Comparison of ENCODE assay signal across 19 cellular contexts in the genomic region with DNA sequence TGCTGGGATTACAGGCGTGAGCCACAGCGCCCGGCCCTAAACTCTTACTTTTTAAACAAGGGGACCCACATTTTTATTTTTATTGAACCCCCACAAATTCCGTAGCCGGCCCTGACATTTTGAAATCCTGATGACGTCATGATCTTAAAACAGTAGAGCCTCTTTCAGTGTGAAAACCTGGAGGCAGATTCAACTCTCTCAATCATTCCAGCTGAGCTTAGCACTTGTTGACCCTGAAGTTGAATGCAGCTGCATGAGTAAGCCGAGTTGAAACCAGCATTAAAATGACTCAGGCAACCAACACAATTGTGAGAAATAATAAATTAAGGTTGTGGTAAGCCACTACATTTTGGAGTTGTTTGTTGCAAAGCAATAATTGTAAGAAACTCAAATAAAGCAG.
DNase-seq lines count a peak whose midpoint lies in the region; ATAC-seq, FAIRE-seq and TF ChIP-seq lines count a peak whose summit lies in the region.
"Had no signal": no experiment of that assay in that cellular context is flagged by ENCODE, and none has a peak within 500 bp of the region (broad histone marks: within the 10 kb centered on the region; RNA-seq: fewer than 3 reads in every experiment).

No MANE protein-coding gene starts in this region.

- intact Hi-C loops in right cardiac atrium (cut with DNase I): no loop called here

- H3K79me1 ChIP-seq in H1 (ENCODE audit: low read depth, low read length): no peaks in the 10 kb centered on the region

- no peak overlapping the region for H2BK12ac ChIP-seq in H1 (ENCODE audit: low read depth, low read length)

- CTCF ChIA-PET in H1 (lab: Charles Lee; ENCODE audit: partially characterized antibody): interaction anchor here (0.6 kb wide), 1 partner anchor 8 kb away, joined by 4 read pairs; no protein-coding TSS in a partner anchor

- no peak overlapping the region for H3K14ac ChIP-seq in H1 (ENCODE audit: insufficient read length)

- no peaks in the 10 kb centered on the region for H3K4me1 ChIP-seq in H1 (replicated peaks in 1 of 4; ENCODE audit: control insufficient read depth in 3 of 4, insufficient read depth in 4 of 4, low read length in 3 of 4)
- no peaks in the 10 kb centered on the region for H3K4me1 ChIP-seq in effector memory CD4-positive, alpha-beta T cell (ENCODE audit: control insufficient read depth, insufficient read depth, low read length, poor library complexity, severe bottlenecking)
- H3K4me1 ChIP-seq in right cardiac atrium (ENCODE audit: control insufficient read depth, insufficient read depth, low read length): no peaks in the 10 kb centered on the region
- H3K4me1 ChIP-seq: prostate gland had no signal

- H4K8ac ChIP-seq in H1 (ENCODE audit: extremely low read depth, insufficient read depth, low read length): no peak overlapping the region

- no peak overlapping the region for H2AK5ac ChIP-seq in H1 (ENCODE audit: low read depth, low read length)

- no peak for TF ChIP-seq EP300 in H1 (IDR thresholded peaks at IDR 0.05; ENCODE audit: borderline replicate concordance in 1 of 2, low read depth in 2 of 2, low read length in 2 of 2)

- POLR2A ChIA-PET in H1 (lab: Charles Lee; ENCODE audit: partially characterized antibody): no interaction called here

- DNase-seq in EH (ENCODE audit: low read depth) (peak; percentile 43), NCI-H226 (peak; percentile 77), H1 (ENCODE audit: low read depth in 1 of 2, low spot score in 2 of 2) (no peak), myocyte (ENCODE audit: low read depth) (peak; percentile 81), SW480 (ENCODE audit: low spot score) (no peak), right cardiac atrium (no peak)
- no peak for DNase-seq in effector memory CD4-positive, alpha-beta T cell
- DNase-seq: activated CD8-positive, alpha-beta T cell treated with anti-CD3 and anti-CD28 coated beads for 36 hours; activated effector memory CD4-positive, alpha-beta T cell treated with anti-CD3 and anti-CD28 coated beads, Interleukin-2, amount 50 U/mL, for 16 hours; central memory CD4-positive, alpha-beta T cell; NCI-H1092 treated with DMSO at 0.1 percent for 48 hours; stimulated activated CD4-positive, alpha-beta T cell treated with anti-CD3 and anti-CD28 coated beads, Interleukin-4, amount 100 ng/mL, for 4 hours; stimulated activated naive CD4-positive, alpha-beta T cell had no signal

- H3K23ac ChIP-seq in H1 (ENCODE audit: insufficient read length): no peak overlapping the region

- H3K4me3 ChIP-seq in H1 (ENCODE audit: extremely low read depth in 1 of 4, insufficient read depth in 2 of 4, low read depth in 3 of 4, low read length in 4 of 4) (no peak overlapping the region), right cardiac atrium (ENCODE audit: low read length) (no peak overlapping the region)
- H3K4me3 ChIP-seq in effector memory CD4-positive, alpha-beta T cell (ENCODE audit: insufficient read depth, low read depth, low read length, poor library complexity, severe bottlenecking): no peak overlapping the region
- H3K4me3 ChIP-seq: BLaER1 treated with 17β-estradiol and CSF1 and Interleukin-3, amounts not matched to agents 10 nM and 100 nM; prostate gland had no signal

- no peak overlapping the region for H4K5ac ChIP-seq in H1 (ENCODE audit: insufficient read length, low read depth, low read length)

- FAIRE-seq in H1 (lab: Jason Lieb, UNC): no peak
- FAIRE-seq: GM18507 had no signal

- ATAC-seq in GM21576 (IDR thresholded peaks at IDR 0.05; ENCODE audit: unreplicated experiment) (no peak), right cardiac atrium (no peak)
- ATAC-seq: activated CD8-positive, alpha-beta T cell treated with anti-CD3 and anti-CD28 coated beads for 36 hours; HCT116; Panc1 had no signal

- no peak overlapping the region for H2BK15ac ChIP-seq in H1 (ENCODE audit: low read length)

- H2BK120ac ChIP-seq in H1 (replicated peaks; ENCODE audit: low read depth, low read length): no peak overlapping the region

- no peak overlapping the region for H3K4me2 ChIP-seq in H1 (ENCODE audit: insufficient read depth in 1 of 2, low read depth in 2 of 2, low read length in 2 of 2)

- H3K9me3 ChIP-seq in H1 (ENCODE audit: insufficient read depth in 2 of 2, low read depth in 1 of 2, low read length in 1 of 2) (no peaks in the 10 kb centered on the region), right cardiac atrium (ENCODE audit: control insufficient read depth, low read length) (no peaks in the 10 kb centered on the region)
- H3K9me3 ChIP-seq in effector memory CD4-positive, alpha-beta T cell (ENCODE audit: control insufficient read depth, low read length): no peaks in the 10 kb centered on the region
- H3K9me3 ChIP-seq: prostate gland had no signal

- H3K79me2 ChIP-seq in H1 (ENCODE audit: control insufficient read depth in 1 of 2, insufficient read depth in 2 of 2, low read length in 2 of 2): no peaks in the 10 kb centered on the region

- no peak overlapping the region for H4K91ac ChIP-seq in H1 (replicated peaks; ENCODE audit: insufficient read length, low read length)

- no peak overlapping the region for H3K56ac ChIP-seq in H1 (replicated peaks; ENCODE audit: insufficient read length, low read depth, low read length)

- no peaks in the 10 kb centered on the region for H3K23me2 ChIP-seq in H1 (ENCODE audit: low read depth, low read length)

- no peak for TF ChIP-seq POLR2A in H1 (IDR thresholded peaks at IDR 0.05; ENCODE audit: control extremely low read depth in 1 of 2, low read depth in 2 of 2, low read length in 2 of 2)

- WGBS in H1 (ENCODE audit: extremely low coverage in 1 of 2, insufficient coverage in 1 of 2, insufficient read length in 1 of 2, insufficient replicate concordance in 2 of 2, low coverage in 1 of 2, low lambda C conversion rate in 2 of 2, missing lambda C conversion rate in 1 of 2), 2 experiments: 84% methylated on average over 7 of the region's 7 CpGs; no CpG with 5 or more reads in 1 of the 2 experiments
- 86% methylated on average over 7 of the region's 7 CpGs for WGBS in right cardiac atrium

- H2BK5ac ChIP-seq in H1 (ENCODE audit: low read depth, low read length): no peak overlapping the region

- H4K20me1 ChIP-seq in H1 (replicated peaks in 1 of 2; ENCODE audit: control insufficient read depth in 1 of 2, insufficient read depth in 2 of 2, low read length in 2 of 2): no peaks in the 10 kb centered on the region
- H4K20me1 ChIP-seq: BLaER1 treated with 17β-estradiol and CSF1 and Interleukin-3, amounts not matched to agents 10 nM and 100 nM had no signal

- TF ChIP-seq CTCF in H1 (IDR thresholded peaks at IDR 0.05; ENCODE audit: control extremely low read depth in 1 of 3, insufficient read depth in 1 of 3, low read depth in 1 of 3, low read length in 3 of 3): no peak

- H3K18ac ChIP-seq in H1 (ENCODE audit: extremely low read depth, low read length): no peak overlapping the region

- H3K9ac ChIP-seq in H1 (replicated peaks in 1 of 4; ENCODE audit: extremely low read depth in 1 of 4, low read depth in 3 of 4, low read length in 3 of 4): no peak overlapping the region
- H3K9ac ChIP-seq: BLaER1 treated with 17β-estradiol and CSF1 and Interleukin-3, amounts not matched to agents 10 nM and 100 nM had no signal

- TF ChIP-seq RAD21 in H1 (IDR thresholded peaks at IDR 0.05 in 1 of 2, conservative IDR thresholded peaks at IDR 0.05 in 1 of 2; ENCODE audit: low read depth in 2 of 2, low read length in 2 of 2): no peak

- H3K36me3 ChIP-seq in H1 (ENCODE audit: control insufficient read depth in 2 of 4, insufficient read depth in 4 of 4, low read length in 3 of 4): no peaks in the 10 kb centered on the region
- no peaks in the 10 kb centered on the region for H3K36me3 ChIP-seq in effector memory CD4-positive, alpha-beta T cell (ENCODE audit: control insufficient read depth, insufficient read depth, low read length)
- H3K36me3 ChIP-seq: BLaER1 treated with 17β-estradiol and CSF1 and Interleukin-3, amounts not matched to agents 10 nM and 100 nM; prostate gland had no signal

- H2BK20ac ChIP-seq in H1 (ENCODE audit: low read length): no peak overlapping the region

- no peak overlapping the region for H3K4ac ChIP-seq in H1 (replicated peaks; ENCODE audit: insufficient read length, low read depth, low read length)

- H3K27ac ChIP-seq in H1 (ENCODE audit: low read depth, low read length): no peak overlapping the region
- H3K27ac ChIP-seq in effector memory CD4-positive, alpha-beta T cell (ENCODE audit: insufficient read depth, low read length, poor library complexity, severe bottlenecking): no peak overlapping the region
- H3K27ac ChIP-seq in right cardiac atrium (ENCODE audit: low read length): no peak overlapping the region
- H3K27ac ChIP-seq: BLaER1 treated with 17β-estradiol and CSF1 and Interleukin-3, amounts not matched to agents 10 nM and 100 nM; prostate gland had no signal

- 0 out of 2 replicates have a peak overlapping the region, but pooled peaks have one; percentile 16 for H2AFZ ChIP-seq in H1 (ENCODE audit: low read length)

- no peaks in the 10 kb centered on the region for H3K27me3 ChIP-seq in H1 (replicated peaks in 1 of 4; ENCODE audit: control insufficient read depth in 3 of 4, extremely low read depth in 1 of 4, insufficient read depth in 3 of 4, low read length in 3 of 4)
- no peaks in the 10 kb centered on the region for H3K27me3 ChIP-seq in effector memory CD4-positive, alpha-beta T cell (replicated peaks; ENCODE audit: control insufficient read depth, insufficient read depth, low read length, poor library complexity, severe bottlenecking)
- no peaks in the 10 kb centered on the region for H3K27me3 ChIP-seq in right cardiac atrium (ENCODE audit: control insufficient read depth, insufficient read depth)
- H3K27me3 ChIP-seq: BLaER1 treated with 17β-estradiol and CSF1 and Interleukin-3, amounts not matched to agents 10 nM and 100 nM had no signal

TF ChIP-seq in H1, 55 proteins besides CTCF, POLR2A, EP300 and RAD21:
- TF ChIP-seq POLR2AphosphoS5 (IDR thresholded peaks at IDR 0.05; ENCODE audit: low read depth, low read length) (no peak), JUN (IDR thresholded peaks at IDR 0.05; ENCODE audit: low read depth, low read length) (no peak), MAFK (IDR thresholded peaks at IDR 0.05; ENCODE audit: low read depth, low read length) (no peak), SAP30 (IDR thresholded peaks at IDR 0.05; ENCODE audit: insufficient read depth, insufficient replicate concordance, low read length) (no peak)

Comparison
In these comparisons a context has a peak if more than half of its experiments do, and no peak if none do; other contexts are left out.
1. DNase-seq: peak in EH (single experiment), NCI-H226 (single experiment) and myocyte (single experiment); none in H1 (0 of 2), effector memory CD4-positive, alpha-beta T cell (0 of 3), SW480 (single experiment) and right cardiac atrium (0 of 3).